Comparison of ENCODE assay signal across 22 cellular contexts in genomic region chr14:72064501-72064900, GRCh38.
"Had no signal": no experiment of that assay in that cellular context is flagged by ENCODE, and none has a peak within 500 bp of the region (broad histone marks: within the 10 kb centered on the region; RNA-seq: fewer than 3 reads in every experiment).

No MANE protein-coding gene starts in this region.

- DNase-seq: Kasumi-1, KG1, MG63, NCI-H1092, NCI-H1105 treated with DMSO at 0.1 percent for 48 hours, NCI-H1417 treated with DMSO at 0.1 percent for 48 hours, NCI-H146, NCI-H187, NCI-H2029, NCI-H2081 treated with DMSO at 0.1 percent for 48 hours, NCI-H2171, NCI-H226, NCI-H446, NCI-H510A, NCI-H524 treated with DMSO at 0.1 percent for 48 hours, NCI-H69, NCI-H774, Right ventricle myocardium superior, RPMI8226, SIG-M5 had no signal

- H3K4me1 ChIP-seq: SJSA1 had no signal

- H3K27ac ChIP-seq: SJSA1, SK-N-MC had no signal

- H3K4me3 ChIP-seq: MG63, SJSA1, SK-N-MC had no signal

- H3K36me3 ChIP-seq: MG63, SJSA1 had no signal

- H3K27me3 ChIP-seq: MG63, SJSA1 had no signal

- H3K9me3 ChIP-seq: MG63, SJSA1 had no signal
